Comparison of ENCODE assay signal across 8 cellular contexts in the genomic region with DNA sequence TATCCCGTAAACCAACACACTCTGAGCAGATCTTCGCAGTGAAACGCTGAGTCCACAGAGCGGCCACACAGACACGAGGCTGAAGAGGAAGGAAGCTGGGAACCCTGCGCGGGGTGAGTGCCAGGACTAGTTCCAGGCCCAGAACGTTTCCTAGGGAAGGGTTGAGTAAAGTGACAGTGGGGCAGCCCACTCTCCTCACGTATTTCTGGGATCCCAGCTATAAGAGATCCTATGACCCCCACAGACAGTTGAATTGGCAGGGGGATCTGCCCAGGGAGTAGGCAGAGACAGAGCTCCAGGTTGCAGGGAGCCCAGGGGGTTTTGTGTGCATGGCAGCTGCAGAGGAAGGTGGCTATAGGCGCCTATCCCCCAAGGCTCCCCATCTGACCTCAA. TPM values are rescaled to one million over a fixed set of nuclear protein-coding genes. Genes with fewer than 3 reads are reported as not detected.
DNase-seq lines count a peak whose midpoint lies in the region; ATAC-seq and TF ChIP-seq lines count a peak whose summit lies in the region.

No MANE protein-coding gene starts in this region.

- TF ChIP-seq CTCF in A673 (conservative IDR thresholded peaks at IDR 0.05; ENCODE audit: low read depth, low read length): no peak
- no peak for TF ChIP-seq CTCF in GM12865 (IDR thresholded peaks at IDR 0.05; ENCODE audit: insufficient read depth, low read depth, low read length, missing control alignments)
- TF ChIP-seq CTCF in RWPE1 (conservative IDR thresholded peaks at IDR 0.05; ENCODE audit: low read depth): no peak
- TF ChIP-seq CTCF in lower leg skin (IDR thresholded peaks at IDR 0.05): no peak

- CTCF ChIA-PET in A673 (lab: Charles Lee) (interaction anchor here (0.5 to 1.1 kb wide), 3 partner anchors 25 to 316 kb away, joined by 4 to 6 read pairs (median 4); no protein-coding TSS in a partner anchor), RWPE1 (lab: Yijun Ruan, JAX) (interaction anchor here (1.1 to 1.3 kb wide), 3 partner anchors 27 to 173 kb away, joined by 3 to 10 read pairs (median 6); no protein-coding TSS in a partner anchor)

- intact Hi-C loops in A673 (cut with micrococcal nuclease; ENCODE audit: unreplicated experiment): loop anchor here (2.0 kb wide), 1 partner anchor 173 kb away; no protein-coding TSS in a partner anchor
- intact Hi-C loops in lower leg skin (cut with DNase I; ENCODE audit: low total_unique reads): loop anchor here (10.0 kb wide), 1 partner anchor 175 kb away; no protein-coding TSS in a partner anchor

- WGBS in lower leg skin, 2 donors: 1 to 3% methylated on average over 9 of the region's 10 CpGs

- DNase-seq in A673 (ENCODE audit: low spot score) (peak; percentile 1), GM12865 (ENCODE audit: low read depth) (peak; percentile 29), RWPE1 (ENCODE audit: low spot score) (no peak), dermis blood vessel endothelial cell (peak; percentile 53), lower leg skin (ENCODE audit: low spot score in 2 of 2) (peak; percentile 71 to 94), RKO (ENCODE audit: low spot score) (no peak)

- peak overlapping the region; percentile 63 for H3K4me3 ChIP-seq in A673 (ENCODE audit: low read depth, low read length, poor library complexity, severe bottlenecking)
- peak overlapping the region; percentile 56 for H3K4me3 ChIP-seq in GM12865 (ENCODE audit: low read depth, low read length)
- peak overlapping the region; percentile 52 for H3K4me3 ChIP-seq in lower leg skin (ENCODE audit: low read depth, poor library complexity, severe bottlenecking)
- peak overlapping the region; percentile 83 to 94 (median 86) for H3K4me3 ChIP-seq in subcutaneous abdominal adipose tissue (ENCODE audit: low read depth in 1 of 5, low read length in 5 of 5)

- H3K4me1 ChIP-seq in A673 (ENCODE audit: insufficient read depth, low read length, poor library complexity, severe bottlenecking): peaks cover 6% of the 10 kb centered on the region
- H3K4me1 ChIP-seq in subcutaneous abdominal adipose tissue (ENCODE audit: control insufficient read depth in 5 of 5, insufficient read depth in 5 of 5, low read length in 5 of 5): peaks cover 0 to 17% (median 14%) of the 10 kb centered on the region in 5 donors

- H3K27ac ChIP-seq in A673 (ENCODE audit: low read depth, low read length, poor library complexity, severe bottlenecking) (peak overlapping the region; percentile 85), RWPE1 (peak overlapping the region; percentile 91), subcutaneous abdominal adipose tissue (ENCODE audit: low read depth, low read length) (peak overlapping the region; percentile 89)

- H3K36me3 ChIP-seq in A673 (ENCODE audit: insufficient read depth, low read length, poor library complexity, severe bottlenecking): no peaks in the 10 kb centered on the region
- H3K36me3 ChIP-seq in subcutaneous abdominal adipose tissue (ENCODE audit: control insufficient read depth in 5 of 5, insufficient read depth in 5 of 5, low read length in 5 of 5): no peaks in the 10 kb centered on the region

- TF ChIP-seq POLR2A in lower leg skin (IDR thresholded peaks at IDR 0.05): no peak

- peak; percentile 17 for ATAC-seq in HG02885 (IDR thresholded peaks at IDR 0.05; ENCODE audit: poor library complexity, unreplicated experiment)

- H3K27me3 ChIP-seq in A673 (replicated peaks; ENCODE audit: insufficient read depth, low read depth, low read length, poor library complexity): no peaks in the 10 kb centered on the region
- no peaks in the 10 kb centered on the region for H3K27me3 ChIP-seq in subcutaneous abdominal adipose tissue (ENCODE audit: control insufficient read depth in 5 of 5, insufficient read depth in 4 of 5, low read length in 5 of 5)

- no peaks in the 10 kb centered on the region for H3K9me3 ChIP-seq in A673 (ENCODE audit: low read depth, low read length, poor library complexity, severe bottlenecking)
- H3K9me3 ChIP-seq in subcutaneous abdominal adipose tissue (ENCODE audit: control insufficient read depth in 5 of 5, low read length in 5 of 5): no peaks in the 10 kb centered on the region

- POLR2A ChIA-PET in A673 (lab: Charles Lee; ENCODE audit: low non-redundant PET): no interaction called here
- POLR2A ChIA-PET in RWPE1 (lab: Yijun Ruan, JAX; ENCODE audit: low non-redundant PET): interaction anchor here (0.6 kb wide), 1 partner anchor 202 kb away, joined by 3 read pairs; no protein-coding TSS in a partner anchor

- H3K9ac ChIP-seq in subcutaneous abdominal adipose tissue (ENCODE audit: low read length in 5 of 5): peak overlapping the region; percentile 43 to 89 (median 84)

- BruUV-seq in A673 (replicated peaks; lab: Mats Ljungman, UMichigan): no TSS peak

RNA-seq across cellular contexts. Expression of gene GTF2A1, which starts 51.1 kb away (rescaled TPM):
- 52.3 and 54.3 TPM in 2 replicates for total RNA-seq in A673 (2021)
- 31.7 and 58.1 TPM in 2 replicates for total RNA-seq in dermis blood vessel endothelial cell
- 10 to 100 TPM; 32.1 to 39.7 (median 35.5) TPM for total RNA-seq in lower leg skin

Comparison
In these comparisons a context has a peak if more than half of its experiments do, and no peak if none do; other contexts are left out.
1. DNase-seq: peak in A673 (single experiment), GM12865 (single experiment), dermis blood vessel endothelial cell (single experiment) and lower leg skin (2 of 2); none in RWPE1 (single experiment) and RKO (single experiment).
2. Peak in every context shown above with its lines, with median percentiles within 50 percentile points of each other: H3K27ac ChIP-seq and H3K4me3 ChIP-seq.